In the genomic region with DNA sequence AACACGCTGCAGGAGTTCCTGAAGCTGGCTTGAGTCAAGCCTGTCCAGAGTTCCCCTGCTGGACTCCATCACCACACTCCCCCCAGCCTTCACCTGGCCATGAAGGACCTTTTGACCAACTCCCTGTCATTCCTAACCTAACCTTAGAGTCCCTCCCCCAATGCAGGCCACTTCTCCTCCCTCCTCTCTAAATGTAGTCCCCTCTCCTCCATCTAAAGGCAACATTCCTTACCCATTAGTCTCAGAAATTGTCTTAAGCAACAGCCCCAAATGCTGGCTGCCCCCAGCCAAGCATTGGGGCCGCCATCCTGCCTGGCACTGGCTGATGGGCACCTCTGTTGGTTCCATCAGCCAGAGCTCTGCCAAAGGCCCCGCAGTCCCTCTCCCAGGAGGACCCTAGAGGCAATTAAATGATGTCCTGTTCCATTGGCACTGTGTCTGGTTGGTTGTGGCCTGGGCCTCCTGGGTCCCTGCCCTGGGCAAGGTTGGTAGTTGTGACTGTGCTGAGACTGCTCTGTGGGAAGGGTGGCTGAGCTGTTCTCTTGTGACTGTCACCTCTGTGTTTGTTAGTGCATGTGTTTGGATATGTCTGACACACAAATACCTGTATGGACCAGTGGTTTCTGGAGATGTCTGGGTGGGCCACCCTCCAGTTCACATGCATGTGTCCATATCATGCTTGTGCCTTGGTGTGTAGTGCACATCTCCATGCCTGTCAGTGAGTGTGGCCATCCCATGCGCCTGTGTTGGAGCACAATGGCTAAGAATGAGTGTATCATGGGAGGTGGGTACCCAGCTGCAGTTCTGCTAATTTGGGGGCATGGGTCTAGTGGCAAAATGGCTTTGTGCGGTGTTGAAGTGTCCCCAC, we compare ENCODE assay signal across 8 cellular contexts. TPM values are rescaled to one million over a fixed set of nuclear protein-coding genes. Genes with fewer than 3 reads are reported as not detected.
DNase-seq lines count a peak whose midpoint lies in the region; TF ChIP-seq lines count a peak whose summit lies in the region.

No MANE protein-coding gene starts in this region.

- peak overlapping the region; percentile 88 to 97 (median 96) for H3K27ac Mint-ChIP-seq in CD8-positive, alpha-beta memory T cell
- peak overlapping the region; percentile 94 for H3K27ac Mint-ChIP-seq in dendritic cell treated with granulocyte-macrophage colony-stimulating factor and Interleukin-4, amounts not matched to agents 40 ng/mL and 50 ng/mL, for 4 days
- peak overlapping the region; percentile 94 for H3K27ac Mint-ChIP-seq in nephron progenitor cell

- H3K4me1 Mint-ChIP-seq in CD8-positive, alpha-beta memory T cell: peaks cover 82 to 92% (median 85%) of the 10 kb centered on the region in 3 donors
- peaks cover 91% of the 10 kb centered on the region for H3K4me1 Mint-ChIP-seq in dendritic cell treated with granulocyte-macrophage colony-stimulating factor and Interleukin-4, amounts not matched to agents 40 ng/mL and 50 ng/mL, for 4 days (ENCODE audit: low read depth)
- peaks cover 76% of the 10 kb centered on the region for H3K4me1 Mint-ChIP-seq in nephron progenitor cell

- peaks cover 91% of the 10 kb centered on the region for H3K4me1 ChIP-seq in CD8-positive, alpha-beta memory T cell (ENCODE audit: insufficient read depth, low read length)
- H3K4me1 ChIP-seq in MM.1S (ENCODE audit: low read length): peaks cover 9% of the 10 kb centered on the region; the same call in 1 of the 2 replicates

- intact Hi-C loops in dendritic cell treated with granulocyte-macrophage colony-stimulating factor and Interleukin-4, amounts not matched to agents 40 ng/mL and 50 ng/mL, for 4 days (cut with micrococcal nuclease): no loop called here

- no peak overlapping the region for H2AFZ ChIP-seq in MM.1S (ENCODE audit: low read length)

- peak overlapping the region; percentile 95; the same call in 1 of the 2 replicates for H3K4me2 ChIP-seq in MM.1S (ENCODE audit: low read depth, low read length)

- no peak overlapping the region for H3K9ac ChIP-seq in MM.1S (ENCODE audit: low read length)

- peak overlapping the region; percentile 85 for H3K4me3 ChIP-seq in CD8-positive, alpha-beta memory T cell (ENCODE audit: low read length)
- H3K4me3 ChIP-seq in MM.1S (ENCODE audit: low read length): no peak overlapping the region

- no peak for TF ChIP-seq CTCF in MM.1S (IDR thresholded peaks at IDR 0.05; ENCODE audit: low read length)
- no peak for TF ChIP-seq CTCF in nephron progenitor cell (IDR thresholded peaks at IDR 0.05)

- POLR2A ChIA-PET in CD8-positive, alpha-beta memory T cell (lab: Charles Lee): interaction anchor here (0.5 to 8.3 kb wide), 5 partner anchors 8 to 585 kb away, joined by 3 to 104 read pairs (median 3); a partner anchor contains a TSS

- peak overlapping the region; percentile 86 for H3K27ac ChIP-seq in CD8-positive, alpha-beta memory T cell (ENCODE audit: low read depth, low read length)
- H3K27ac ChIP-seq in MM.1S (ENCODE audit: low read length): no peak overlapping the region

- H3F3A ChIP-seq in MM.1S (ENCODE audit: insufficient read depth, low read length): peaks cover 14% of the 10 kb centered on the region

- H3K27me3 ChIP-seq in CD8-positive, alpha-beta memory T cell (ENCODE audit: insufficient read depth, low read length, poor library complexity, severe bottlenecking): no peaks in the 10 kb centered on the region
- no peaks in the 10 kb centered on the region for H3K27me3 ChIP-seq in MM.1S (replicated peaks; ENCODE audit: insufficient read depth, low read length)

- CTCF ChIA-PET in CD8-positive, alpha-beta memory T cell (lab: Charles Lee): interaction anchor here (1.2 to 21.9 kb wide), 4 partner anchors 9 to 97 kb away, joined by 5 to 840 read pairs (median 6); a partner anchor contains a TSS

- no peaks in the 10 kb centered on the region for H3K9me3 Mint-ChIP-seq in CD8-positive, alpha-beta memory T cell
- H3K9me3 Mint-ChIP-seq in dendritic cell treated with granulocyte-macrophage colony-stimulating factor and Interleukin-4, amounts not matched to agents 40 ng/mL and 50 ng/mL, for 4 days: no peaks in the 10 kb centered on the region
- H3K9me3 Mint-ChIP-seq in nephron progenitor cell: no peaks in the 10 kb centered on the region

- no peaks in the 10 kb centered on the region for H3K9me2 ChIP-seq in MM.1S (replicated peaks; ENCODE audit: insufficient read depth, low read length)

- no peaks in the 10 kb centered on the region for H3K27me3 Mint-ChIP-seq in CD8-positive, alpha-beta memory T cell
- H3K27me3 Mint-ChIP-seq in dendritic cell treated with granulocyte-macrophage colony-stimulating factor and Interleukin-4, amounts not matched to agents 40 ng/mL and 50 ng/mL, for 4 days: no peaks in the 10 kb centered on the region
- H3K27me3 Mint-ChIP-seq in nephron progenitor cell (ENCODE audit: low read depth, poor library complexity): peaks cover 5% of the 10 kb centered on the region

- DNase-seq in CD8-positive, alpha-beta memory T cell: peak in 1 of 5 donors; percentile 21
- DNase-seq in MM.1S: no peak
- no peak for DNase-seq in nephron progenitor cell
- DNase-seq in ecto neural progenitor cell (ENCODE audit: low spot score): no peak
- DNase-seq in NCI-H2171 (lab: John Stamatoyannopoulos, UW): no peak
- DNase-seq in middle frontal gyrus (ENCODE audit: extremely low spot score, low spot score): no peak
- no peak for DNase-seq in SKM-1 treated with dmso at 0.1 percent for 144 hours (lab: John Stamatoyannopoulos, UW; ENCODE audit: unreplicated experiment)

- H3K9me3 ChIP-seq in CD8-positive, alpha-beta memory T cell (ENCODE audit: low read length): no peaks in the 10 kb centered on the region
- no peaks in the 10 kb centered on the region for H3K9me3 ChIP-seq in MM.1S (replicated peaks; ENCODE audit: insufficient read depth, low read length)

- H4K20me1 ChIP-seq in MM.1S (ENCODE audit: insufficient read depth, low read length): no peaks in the 10 kb centered on the region

- peaks cover 8% of the 10 kb centered on the region for H3K36me3 ChIP-seq in CD8-positive, alpha-beta memory T cell (ENCODE audit: insufficient read depth, low read length)
- peaks cover 12% of the 10 kb centered on the region for H3K36me3 ChIP-seq in MM.1S (replicated peaks; ENCODE audit: insufficient read depth, low read length)

- peaks cover 25% of the 10 kb centered on the region for H3K79me2 ChIP-seq in MM.1S (ENCODE audit: low read length)

- peaks cover 8 to 49% (median 13%) of the 10 kb centered on the region in 3 donors for H3K36me3 Mint-ChIP-seq in CD8-positive, alpha-beta memory T cell
- peaks cover 90% of the 10 kb centered on the region for H3K36me3 Mint-ChIP-seq in dendritic cell treated with granulocyte-macrophage colony-stimulating factor and Interleukin-4, amounts not matched to agents 40 ng/mL and 50 ng/mL, for 4 days (ENCODE audit: low read depth)
- peaks cover 24% of the 10 kb centered on the region for H3K36me3 Mint-ChIP-seq in nephron progenitor cell (ENCODE audit: low read depth)

- H3K4me3 Mint-ChIP-seq in CD8-positive, alpha-beta memory T cell: peak overlapping the region; percentile 68 to 97 (median 93)
- peak overlapping the region; percentile 86 for H3K4me3 Mint-ChIP-seq in dendritic cell treated with granulocyte-macrophage colony-stimulating factor and Interleukin-4, amounts not matched to agents 40 ng/mL and 50 ng/mL, for 4 days
- H3K4me3 Mint-ChIP-seq in nephron progenitor cell: peak overlapping the region; percentile 85

RNA-seq across cellular contexts. Expression of a gene that starts 1.4 kb away (rescaled TPM):
- total RNA-seq in CD8-positive, alpha-beta memory T cell: 100 to 1,000 TPM; 447 to 472 TPM
- polyA plus RNA-seq in CD8-positive, alpha-beta memory T cell: 1,786 TPM

RNA-seq across cellular contexts. Expression of a gene that starts 25.1 kb away (rescaled TPM):
- 10 to 100 TPM; 35.2 to 35.8 TPM for total RNA-seq in CD8-positive, alpha-beta memory T cell
- 14.3 TPM for polyA plus RNA-seq in CD8-positive, alpha-beta memory T cell

RNA-seq across cellular contexts. Expression of a gene that starts 36.4 kb away (rescaled TPM):
- 100 to 1,000 TPM; 355 to 388 TPM for total RNA-seq in CD8-positive, alpha-beta memory T cell
- 7,622 TPM for polyA plus RNA-seq in CD8-positive, alpha-beta memory T cell

RNA-seq across cellular contexts. Expression of a gene that starts 47.3 kb away (rescaled TPM):
- total RNA-seq in CD8-positive, alpha-beta memory T cell: 10 to 100 TPM; 28.8 to 29.7 TPM
- polyA plus RNA-seq in CD8-positive, alpha-beta memory T cell: 7.7 TPM
